8 cellular contexts compared by ENCODE assay signal in the genomic region with DNA sequence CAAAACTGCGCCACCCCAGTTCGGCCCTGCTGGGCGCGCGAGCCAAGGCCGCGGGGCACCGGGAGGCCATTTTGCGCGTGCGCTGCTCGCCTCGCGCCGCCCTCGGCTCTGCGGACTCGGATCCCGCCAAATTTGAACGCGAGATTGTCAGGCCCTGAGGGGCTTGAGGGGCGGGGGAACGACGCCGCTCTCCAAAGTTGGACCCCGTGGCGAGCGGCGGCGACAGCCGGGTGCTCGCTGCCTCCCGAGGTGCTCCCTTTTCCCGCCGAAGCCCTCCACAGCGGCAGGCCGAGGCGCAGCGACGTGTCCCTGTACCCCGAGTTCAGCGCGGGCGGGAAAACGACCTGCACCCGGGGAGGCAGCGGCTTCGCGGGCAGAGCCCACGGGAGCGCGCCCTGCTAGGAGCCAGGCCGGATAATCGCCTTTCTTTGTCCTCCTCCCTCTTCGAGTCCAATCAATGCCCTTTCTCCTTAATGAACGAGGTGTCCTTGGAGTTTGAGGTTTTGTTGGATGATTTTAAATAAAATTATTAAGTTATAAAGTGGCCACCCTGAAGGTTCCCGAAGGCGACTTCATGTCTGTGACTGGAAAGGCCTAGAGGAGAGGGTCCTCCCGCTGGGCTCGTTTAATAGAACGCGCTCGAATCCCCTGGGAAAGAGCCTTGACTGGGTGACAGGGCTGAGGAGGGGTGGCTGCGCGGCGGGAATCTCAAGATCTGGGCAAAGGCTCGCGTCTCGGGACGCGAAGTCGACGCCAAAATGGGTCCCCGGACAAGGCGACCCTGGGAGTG. TPM values are rescaled to one million over a fixed set of nuclear protein-coding genes. Genes with fewer than 3 reads are reported as not detected.
DNase-seq lines count a peak whose midpoint lies in the region; ATAC-seq and TF ChIP-seq lines count a peak whose summit lies in the region.

No MANE protein-coding gene starts in this region.

- H3F3A ChIP-seq in DOHH2 (ENCODE audit: control insufficient read depth, insufficient read depth), result peaks cover 26% of the 10 kb centered on the region

- in situ Hi-C loops in GM13977 (cut with MboI; ENCODE audit: low pct_unique_long_range_greater_than_20kb, low sequenced_read_pairs, unreplicated experiment), result no loop called here

- H3K36me3 ChIP-seq in DOHH2 (ENCODE audit: control insufficient read depth, low read length), result peaks cover 2% of the 10 kb centered on the region; the same call in 1 of the 2 replicates
- peaks cover 8% of the 10 kb centered on the region for H3K36me3 ChIP-seq in right atrium auricular region
- peaks cover 4% of the 10 kb centered on the region for H3K36me3 ChIP-seq in rectal smooth muscle tissue (ENCODE audit: control insufficient read depth, insufficient read depth, low read length)

- H3K36me3 Mint-ChIP-seq in activated naive CD8-positive, alpha-beta T cell treated with anti-CD3 and anti-CD28 coated beads, Interleukin-2, amount 10 ng/mL, durations not matched to agents 7 days and 5 days, result peaks cover 5% of the 10 kb centered on the region

- H3K9ac ChIP-seq in rectal smooth muscle tissue (ENCODE audit: low read length), result peak overlapping the region; percentile 32

- H3K4me1 ChIP-seq in DOHH2 (ENCODE audit: control insufficient read depth, low read length), result peaks cover 41% of the 10 kb centered on the region
- H3K4me1 ChIP-seq in right atrium auricular region, result peaks cover 0 to 34% of the 10 kb centered on the region in 2 donors
- H3K4me1 ChIP-seq in rectal smooth muscle tissue (ENCODE audit: control insufficient read depth, insufficient read depth, low read length), result no peaks in the 10 kb centered on the region

- POLR2A ChIA-PET in activated naive CD8-positive, alpha-beta T cell treated with anti-CD3 and anti-CD28 coated beads, Interleukin-2, amount 10 ng/mL, durations not matched to agents 7 days and 5 days (lab: Charles Lee), result interaction anchor here (1.0 kb wide), 1 partner anchor 18 kb away, joined by 3 read pairs; a partner anchor contains a TSS

- H3K27me3 Mint-ChIP-seq in activated naive CD8-positive, alpha-beta T cell treated with anti-CD3 and anti-CD28 coated beads, Interleukin-2, amount 10 ng/mL, durations not matched to agents 7 days and 5 days, result peaks cover 47% of the 10 kb centered on the region

- H3K9me3 ChIP-seq in DOHH2 (ENCODE audit: control insufficient read depth, insufficient read depth, low read length) (no peaks in the 10 kb centered on the region), right atrium auricular region (no peaks in the 10 kb centered on the region)

- peak overlapping the region; percentile 80 for H3K27ac Mint-ChIP-seq in activated naive CD8-positive, alpha-beta T cell treated with anti-CD3 and anti-CD28 coated beads, Interleukin-2, amount 10 ng/mL, durations not matched to agents 7 days and 5 days

- H3K4me1 Mint-ChIP-seq in activated naive CD8-positive, alpha-beta T cell treated with anti-CD3 and anti-CD28 coated beads, Interleukin-2, amount 10 ng/mL, durations not matched to agents 7 days and 5 days, result peaks cover 31% of the 10 kb centered on the region

- no peaks in the 10 kb centered on the region for H3K79me2 ChIP-seq in DOHH2 (ENCODE audit: control insufficient read depth, low read length)

- TF ChIP-seq CTCF in DOHH2 (IDR thresholded peaks at IDR 0.05; ENCODE audit: low read depth, low read length, poor library complexity, severe bottlenecking), result no peak
- TF ChIP-seq CTCF in right atrium auricular region (IDR thresholded peaks at IDR 0.05), result no peak
- no peak for TF ChIP-seq CTCF in GM13977 (IDR thresholded peaks at IDR 0.05; ENCODE audit: extremely low read depth, insufficient read depth, missing control alignments)

- peak overlapping the region; percentile 83 for H3K4me3 Mint-ChIP-seq in activated naive CD8-positive, alpha-beta T cell treated with anti-CD3 and anti-CD28 coated beads, Interleukin-2, amount 10 ng/mL, durations not matched to agents 7 days and 5 days

- H3K4me2 ChIP-seq in DOHH2 (ENCODE audit: low read length), result peak overlapping the region; percentile 53; the same call in 1 of the 2 replicates

- H3K4me3 ChIP-seq in DOHH2 (ENCODE audit: low read length) (peak overlapping the region; percentile 53), right atrium auricular region (peak overlapping the region; percentile 22 to 54), rectal smooth muscle tissue (ENCODE audit: low read length) (peak overlapping the region; percentile 57)

- H3K27me3 ChIP-seq in DOHH2 (ENCODE audit: control insufficient read depth, low read length), result peaks cover 74% of the 10 kb centered on the region
- peaks cover 43 to 52% of the 10 kb centered on the region in 2 donors for H3K27me3 ChIP-seq in right atrium auricular region
- H3K27me3 ChIP-seq in rectal smooth muscle tissue (ENCODE audit: control insufficient read depth, insufficient read depth, low read length), result peaks cover 32% of the 10 kb centered on the region

- no peaks in the 10 kb centered on the region for H3K9me3 Mint-ChIP-seq in activated naive CD8-positive, alpha-beta T cell treated with anti-CD3 and anti-CD28 coated beads, Interleukin-2, amount 10 ng/mL, durations not matched to agents 7 days and 5 days

- no peak for ATAC-seq in activated naive CD8-positive, alpha-beta T cell treated with anti-CD3 and anti-CD28 coated beads, Interleukin-2, amount 10 ng/mL, durations not matched to agents 7 days and 5 days (ENCODE audit: low read depth)
- ATAC-seq in GM18519 (IDR thresholded peaks at IDR 0.05; ENCODE audit: low FRiP score, unreplicated experiment), result no peak

- peak; percentile 39 for DNase-seq in activated naive CD8-positive, alpha-beta T cell treated with anti-CD3 and anti-CD28 coated beads, Interleukin-2, amount 10 ng/mL, durations not matched to agents 7 days and 5 days
- DNase-seq in right atrium auricular region (ENCODE audit: low spot score) (no peak), GM13977 (ENCODE audit: low spot score) (no peak), SW 1271 (lab: John Stamatoyannopoulos, UW) (no peak)
- no peak for DNase-seq in activated CD4-positive, alpha-beta T cell treated with anti-CD3 and anti-CD28 coated beads, Interleukin-2, amount 50 U/mL, for 48 hours

- H3K9me2 ChIP-seq in DOHH2 (replicated peaks; ENCODE audit: control insufficient read depth, low read length), result no peaks in the 10 kb centered on the region

- H3K27ac ChIP-seq in DOHH2 (ENCODE audit: low read depth, low read length) (no peak overlapping the region), right atrium auricular region (no peak overlapping the region), rectal smooth muscle tissue (ENCODE audit: low read depth, low read length) (no peak overlapping the region)

- no peaks in the 10 kb centered on the region for H4K20me1 ChIP-seq in DOHH2 (ENCODE audit: control insufficient read depth, insufficient read depth, low read depth, low read length)

RNA-seq across cellular contexts. Expression of a gene that starts 10.7 kb away (rescaled TPM):
- under 1 TPM; 0.67 to 0.77 TPM for total RNA-seq in activated naive CD8-positive, alpha-beta T cell treated with anti-CD3 and anti-CD28 coated beads, Interleukin-2, amount 10 ng/mL, durations not matched to agents 7 days and 5 days
- total RNA-seq in right atrium auricular region, result not detected

RNA-seq across cellular contexts. Expression of a gene that starts 13.7 kb away (rescaled TPM):
- 10 to 100 TPM; 40.0 to 44.5 TPM for total RNA-seq in activated naive CD8-positive, alpha-beta T cell treated with anti-CD3 and anti-CD28 coated beads, Interleukin-2, amount 10 ng/mL, durations not matched to agents 7 days and 5 days
- total RNA-seq in right atrium auricular region, result 10 to 100 TPM; 34.7 to 40.7 TPM

RNA-seq across cellular contexts. Expression of a gene that starts 18.4 kb away (rescaled TPM):
- total RNA-seq in activated naive CD8-positive, alpha-beta T cell treated with anti-CD3 and anti-CD28 coated beads, Interleukin-2, amount 10 ng/mL, durations not matched to agents 7 days and 5 days, result 10 to 100 TPM; 55.3 to 61.4 TPM
- 100 to 1,000 TPM in 1 of 2 donors, 10 to 100 TPM in 1; 28.5 to 141 TPM for total RNA-seq in right atrium auricular region
